Comparison of ENCODE assay signal across 12 cellular contexts in the genomic region with DNA sequence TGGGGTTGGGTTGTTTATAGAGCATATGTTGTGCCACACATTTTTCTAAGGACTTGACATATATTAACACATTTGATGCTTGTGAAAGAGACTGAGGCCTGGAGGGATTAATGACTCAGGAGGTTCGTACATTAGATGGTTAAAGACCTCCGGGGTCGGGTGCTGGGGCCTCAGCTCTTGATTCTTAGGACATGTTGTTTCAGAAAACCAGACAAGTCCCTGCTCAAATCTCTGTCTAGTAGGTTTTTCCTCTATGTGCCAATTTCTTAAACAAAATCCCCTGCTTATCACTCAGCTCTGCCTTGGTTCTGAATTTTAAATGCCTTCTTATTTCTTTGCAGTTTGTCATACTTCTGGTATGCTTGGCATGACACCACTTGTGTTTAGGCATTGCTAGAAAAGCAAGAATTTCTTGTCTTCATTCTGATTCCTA. TPM values are rescaled to one million over a fixed set of nuclear protein-coding genes. Genes with fewer than 3 reads are reported as not detected.
A peak's percentile ranks its signal among the peaks of the same experiment; 100 is the strongest.
DNase-seq lines count a peak whose midpoint lies in the region; ATAC-seq and TF ChIP-seq lines count a peak whose summit lies in the region.
"Had no signal": no experiment of that assay in that cellular context is flagged by ENCODE, and none has a peak within 500 bp of the region (broad histone marks: within the 10 kb centered on the region; RNA-seq: fewer than 3 reads in every experiment).

No MANE protein-coding gene starts in this region.

- no peak for DNase-seq in activated CD4-positive, alpha-beta T cell treated with anti-CD3 and anti-CD28 coated beads, Interleukin-2, amount 10 ng/mL, durations not matched to agents 7 days and 5 days
- no peak for DNase-seq in activated CD4-positive, alpha-beta T cell treated with anti-CD3 and anti-CD28 coated beads for 48 hours
- no peak for DNase-seq in activated naive CD8-positive, alpha-beta T cell treated with anti-CD3 and anti-CD28 coated beads for 36 hours
- peak; percentile 70 for DNase-seq in fibroblast of pulmonary artery (ENCODE audit: low read depth)
- DNase-seq in stimulated activated effector memory CD8-positive, alpha-beta T cell treated with anti-CD3 and anti-CD28 coated beads, Interleukin-12 subunit alpha, Interleukin-12 subunit beta, amount 100 ng/mL, for 72 hours (ENCODE audit: low spot score in 2 of 2): no peak
- no peak for DNase-seq in middle frontal gyrus (ENCODE audit: extremely low spot score, low spot score)
- DNase-seq: activated CD8-positive, alpha-beta memory T cell treated with anti-CD3 and anti-CD28 coated beads, Interleukin-2, amount 50 U/mL, for 4 hours; left ventricle myocardium superior; NCI-H2029 treated with DMSO at 0.1 percent for 48 hours had no signal

- H3K9me3 Mint-ChIP-seq in activated CD4-positive, alpha-beta T cell treated with anti-CD3 and anti-CD28 coated beads, Interleukin-2, amount 10 ng/mL, durations not matched to agents 7 days and 5 days: no peaks in the 10 kb centered on the region
- no peaks in the 10 kb centered on the region for H3K9me3 Mint-ChIP-seq in activated naive CD8-positive, alpha-beta T cell treated with anti-CD3 and anti-CD28 coated beads for 36 hours
- H3K9me3 Mint-ChIP-seq in stimulated activated effector memory CD8-positive, alpha-beta T cell treated with anti-CD3 and anti-CD28 coated beads, Interleukin-12 subunit alpha, Interleukin-12 subunit beta, amount 100 ng/mL, for 72 hours: no peaks in the 10 kb centered on the region

- peak overlapping the region; percentile 32 for H3K27ac Mint-ChIP-seq in activated CD4-positive, alpha-beta T cell treated with anti-CD3 and anti-CD28 coated beads, Interleukin-2, amount 10 ng/mL, durations not matched to agents 7 days and 5 days
- peak overlapping the region; percentile 18 for H3K27ac Mint-ChIP-seq in activated naive CD8-positive, alpha-beta T cell treated with anti-CD3 and anti-CD28 coated beads for 36 hours
- peak overlapping the region; percentile 96 for H3K27ac Mint-ChIP-seq in stimulated activated effector memory CD8-positive, alpha-beta T cell treated with anti-CD3 and anti-CD28 coated beads, Interleukin-12 subunit alpha, Interleukin-12 subunit beta, amount 100 ng/mL, for 72 hours

- no peak for TF ChIP-seq CTCF in fibroblast of pulmonary artery (IDR thresholded peaks at IDR 0.05; ENCODE audit: low read length, missing control alignments)

- peaks cover 90% of the 10 kb centered on the region for H3K36me3 Mint-ChIP-seq in activated CD4-positive, alpha-beta T cell treated with anti-CD3 and anti-CD28 coated beads, Interleukin-2, amount 10 ng/mL, durations not matched to agents 7 days and 5 days (ENCODE audit: low read depth)
- H3K36me3 Mint-ChIP-seq in activated naive CD8-positive, alpha-beta T cell treated with anti-CD3 and anti-CD28 coated beads for 36 hours: peaks cover 78% of the 10 kb centered on the region
- H3K36me3 Mint-ChIP-seq in stimulated activated effector memory CD8-positive, alpha-beta T cell treated with anti-CD3 and anti-CD28 coated beads, Interleukin-12 subunit alpha, Interleukin-12 subunit beta, amount 100 ng/mL, for 72 hours: peaks cover 100% of the 10 kb centered on the region

- H3K4me3 ChIP-seq in fibroblast of pulmonary artery (replicated peaks; ENCODE audit: low read depth, low read length): no peak overlapping the region
- H3K4me3 ChIP-seq: skin epidermis had no signal

- H3K27me3 Mint-ChIP-seq in activated CD4-positive, alpha-beta T cell treated with anti-CD3 and anti-CD28 coated beads, Interleukin-2, amount 10 ng/mL, durations not matched to agents 7 days and 5 days: no peaks in the 10 kb centered on the region
- no peaks in the 10 kb centered on the region for H3K27me3 Mint-ChIP-seq in activated naive CD8-positive, alpha-beta T cell treated with anti-CD3 and anti-CD28 coated beads for 36 hours

- no peak for ATAC-seq in stimulated activated effector memory CD8-positive, alpha-beta T cell treated with anti-CD3 and anti-CD28 coated beads, Interleukin-12 subunit alpha, Interleukin-12 subunit beta, amount 100 ng/mL, for 72 hours
- ATAC-seq in HG03378 (IDR thresholded peaks at IDR 0.05; ENCODE audit: unreplicated experiment): no peak
- no peak for ATAC-seq in GM18867 (IDR thresholded peaks at IDR 0.05; ENCODE audit: unreplicated experiment)
- ATAC-seq: left ventricle myocardium superior had no signal

- H3K4me1 Mint-ChIP-seq in activated CD4-positive, alpha-beta T cell treated with anti-CD3 and anti-CD28 coated beads, Interleukin-2, amount 10 ng/mL, durations not matched to agents 7 days and 5 days: peaks cover 90% of the 10 kb centered on the region
- peaks cover 69% of the 10 kb centered on the region for H3K4me1 Mint-ChIP-seq in activated naive CD8-positive, alpha-beta T cell treated with anti-CD3 and anti-CD28 coated beads for 36 hours
- peaks cover 97% of the 10 kb centered on the region for H3K4me1 Mint-ChIP-seq in stimulated activated effector memory CD8-positive, alpha-beta T cell treated with anti-CD3 and anti-CD28 coated beads, Interleukin-12 subunit alpha, Interleukin-12 subunit beta, amount 100 ng/mL, for 72 hours

- POLR2A ChIA-PET in activated CD4-positive, alpha-beta T cell treated with anti-CD3 and anti-CD28 coated beads, Interleukin-2, amount 10 ng/mL, durations not matched to agents 7 days and 5 days (lab: Charles Lee): no interaction called here

- no peak overlapping the region for H3K4me3 Mint-ChIP-seq in activated CD4-positive, alpha-beta T cell treated with anti-CD3 and anti-CD28 coated beads, Interleukin-2, amount 10 ng/mL, durations not matched to agents 7 days and 5 days
- no peak overlapping the region for H3K4me3 Mint-ChIP-seq in activated naive CD8-positive, alpha-beta T cell treated with anti-CD3 and anti-CD28 coated beads for 36 hours
- H3K4me3 Mint-ChIP-seq in stimulated activated effector memory CD8-positive, alpha-beta T cell treated with anti-CD3 and anti-CD28 coated beads, Interleukin-12 subunit alpha, Interleukin-12 subunit beta, amount 100 ng/mL, for 72 hours: peak overlapping the region; percentile 78

- CTCF ChIA-PET in activated CD4-positive, alpha-beta T cell treated with anti-CD3 and anti-CD28 coated beads, Interleukin-2, amount 10 ng/mL, durations not matched to agents 7 days and 5 days (lab: Charles Lee): interaction anchor here (1.3 to 2.6 kb wide), 3 partner anchors 8 to 106 kb away, joined by 3 to 12 read pairs (median 4); no protein-coding TSS in a partner anchor

RNA-seq across cellular contexts. Expression of gene UPP1, which starts 5.8 kb away (rescaled TPM):
- 100 to 1,000 TPM; 100 to 114 TPM for total RNA-seq in activated CD4-positive, alpha-beta T cell treated with anti-CD3 and anti-CD28 coated beads, Interleukin-2, amount 10 ng/mL, durations not matched to agents 7 days and 5 days
- total RNA-seq in activated naive CD8-positive, alpha-beta T cell treated with anti-CD3 and anti-CD28 coated beads for 36 hours: 10 to 100 TPM; 45.3 to 51.1 TPM

RNA-seq across cellular contexts. Expression of gene C7orf57, which starts 59.5 kb away (rescaled TPM):
- total RNA-seq in activated CD4-positive, alpha-beta T cell treated with anti-CD3 and anti-CD28 coated beads, Interleukin-2, amount 10 ng/mL, durations not matched to agents 7 days and 5 days: under 1 TPM; 0.10 to 0.21 TPM
- 1 to 10 TPM; 1.0 to 1.1 TPM for total RNA-seq in activated naive CD8-positive, alpha-beta T cell treated with anti-CD3 and anti-CD28 coated beads for 36 hours
- total RNA-seq: left ventricle myocardium superior had no signal

Comparison
In these comparisons a context has a peak if more than half of its experiments do, and no peak if none do; other contexts are left out.
1. H3K27ac Mint-ChIP-seq: peak in every context shown above with its lines; median percentile 96 in stimulated activated effector memory CD8-positive, alpha-beta T cell treated with anti-CD3 and anti-CD28 coated beads, Interleukin-12 subunit alpha, Interleukin-12 subunit beta, amount 100 ng/mL, for 72 hours; 32 in activated CD4-positive, alpha-beta T cell treated with anti-CD3 and anti-CD28 coated beads, Interleukin-2, amount 10 ng/mL, durations not matched to agents 7 days and 5 days; 18 in activated naive CD8-positive, alpha-beta T cell treated with anti-CD3 and anti-CD28 coated beads for 36 hours.